1 cellular context compared by ENCODE assay signal in the genomic region with DNA sequence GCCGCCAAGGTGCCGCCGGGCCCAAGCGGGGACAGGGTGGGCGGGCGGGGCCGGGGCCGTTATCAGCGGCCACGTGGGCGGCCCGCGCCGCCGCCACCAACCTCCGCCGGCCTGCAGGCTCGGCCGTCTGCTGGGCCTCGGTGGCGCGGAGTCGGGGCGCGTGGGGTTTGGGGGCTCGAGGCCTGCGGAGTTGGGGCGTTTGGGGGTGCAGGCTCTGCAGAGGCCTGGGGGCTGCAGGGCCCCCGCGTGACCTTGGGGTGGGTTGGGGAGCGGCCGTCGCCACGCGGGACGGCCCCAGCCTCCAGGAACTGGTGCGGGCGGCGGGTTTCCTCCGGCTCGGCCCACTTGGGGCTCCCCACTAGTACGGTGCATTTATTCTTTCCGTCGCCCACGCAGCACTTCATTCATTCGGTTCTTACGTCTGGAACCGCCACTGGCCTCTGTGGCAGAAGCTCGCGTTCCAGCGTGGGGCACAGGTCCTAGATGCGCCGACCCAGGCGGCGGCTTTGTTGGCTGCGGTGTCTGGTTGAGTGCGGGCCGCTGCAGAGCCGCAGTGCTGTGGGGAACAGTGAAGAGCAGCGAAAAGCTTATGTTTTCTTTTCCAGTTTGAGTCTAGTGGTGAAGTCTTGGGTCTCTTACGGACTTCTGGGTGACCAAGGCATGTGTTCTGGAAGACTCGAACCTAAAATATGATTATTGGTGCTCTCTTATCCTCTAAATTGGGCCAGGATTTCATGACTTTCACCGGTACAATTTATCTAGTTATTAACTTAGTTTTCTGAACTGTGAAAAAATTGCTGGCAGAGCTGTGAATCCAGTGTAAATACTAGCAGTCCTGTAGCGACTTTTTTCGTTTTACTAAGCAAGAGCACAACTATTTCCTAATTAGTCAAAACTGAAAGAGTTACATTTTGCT.
TF ChIP-seq lines count a peak whose summit lies in the region.

No MANE protein-coding gene starts in this region.

TF ChIP-seq in K562, 482 proteins besides CTCF, POLR2A, EP300 and RAD21 (continued from another document and continues in another):
- TF ChIP-seq, protein P1, sequence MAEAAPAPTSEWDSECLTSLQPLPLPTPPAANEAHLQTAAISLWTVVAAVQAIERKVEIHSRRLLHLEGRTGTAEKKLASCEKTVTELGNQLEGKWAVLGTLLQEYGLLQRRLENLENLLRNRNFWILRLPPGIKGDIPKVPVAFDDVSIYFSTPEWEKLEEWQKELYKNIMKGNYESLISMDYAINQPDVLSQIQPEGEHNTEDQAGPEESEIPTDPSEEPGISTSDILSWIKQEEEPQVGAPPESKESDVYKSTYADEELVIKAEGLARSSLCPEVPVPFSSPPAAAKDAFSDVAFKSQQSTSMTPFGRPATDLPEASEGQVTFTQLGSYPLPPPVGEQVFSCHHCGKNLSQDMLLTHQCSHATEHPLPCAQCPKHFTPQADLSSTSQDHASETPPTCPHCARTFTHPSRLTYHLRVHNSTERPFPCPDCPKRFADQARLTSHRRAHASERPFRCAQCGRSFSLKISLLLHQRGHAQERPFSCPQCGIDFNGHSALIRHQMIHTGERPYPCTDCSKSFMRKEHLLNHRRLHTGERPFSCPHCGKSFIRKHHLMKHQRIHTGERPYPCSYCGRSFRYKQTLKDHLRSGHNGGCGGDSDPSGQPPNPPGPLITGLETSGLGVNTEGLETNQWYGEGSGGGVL (CRISPR knock-in tag; IDR thresholded peaks at IDR 0.05), result no peak
- no peak for TF ChIP-seq ELF1 (tag; IDR thresholded peaks at IDR 0.05)
- no peak for TF ChIP-seq ZEB2 (IDR thresholded peaks at IDR 0.05)
- TF ChIP-seq FOXP4 (CRISPR knock-in tag; IDR thresholded peaks at IDR 0.05; ENCODE audit: borderline replicate concordance), result no peak
- no peak for TF ChIP-seq ZNF282 (CRISPR knock-in tag; IDR thresholded peaks at IDR 0.05)
- no peak for TF ChIP-seq HEY1 (CRISPR knock-in tag; IDR thresholded peaks at IDR 0.05; ENCODE audit: borderline replicate concordance)
- no peak for TF ChIP-seq DLX4 (CRISPR knock-in tag; IDR thresholded peaks at IDR 0.05)
- no peak for TF ChIP-seq ZSCAN32 (CRISPR knock-in tag; IDR thresholded peaks at IDR 0.05)
- TF ChIP-seq ZBED1 (IDR thresholded peaks at IDR 0.05), result no peak
- no peak for TF ChIP-seq ZNF184 (CRISPR knock-in tag; IDR thresholded peaks at IDR 0.05)
- no peak for TF ChIP-seq SMAD2 (IDR thresholded peaks at IDR 0.05; ENCODE audit: low read depth, low read length)
- no peak for TF ChIP-seq ZNF316 (IDR thresholded peaks at IDR 0.05)
- no peak for TF ChIP-seq ZNF274 (IDR thresholded peaks at IDR 0.05; ENCODE audit: borderline replicate concordance, low read depth, low read length)
- TF ChIP-seq ZNF174 (CRISPR knock-in tag; IDR thresholded peaks at IDR 0.05), result no peak
- TF ChIP-seq ZBTB34 (CRISPR knock-in tag; IDR thresholded peaks at IDR 0.05), result no peak
- no peak for TF ChIP-seq ZNF239 (CRISPR knock-in tag; IDR thresholded peaks at IDR 0.05)
- peak; percentile 90 for TF ChIP-seq MXD1 (CRISPR knock-in tag; IDR thresholded peaks at IDR 0.05; ENCODE audit: borderline replicate concordance, poor library complexity, severe bottlenecking)
- no peak for TF ChIP-seq ATF1 (CRISPR knock-in tag; IDR thresholded peaks at IDR 0.05)
- no peak; the same call in 1 of the 2 replicates for TF ChIP-seq ATF1 (tag; IDR thresholded peaks at IDR 0.05)
- TF ChIP-seq ZNF408 (CRISPR knock-in tag; IDR thresholded peaks at IDR 0.05; ENCODE audit: low read depth), result no peak
- peak; percentile 50; the same call in 1 of the 2 replicates for TF ChIP-seq KLF13 (tag; IDR thresholded peaks at IDR 0.05; ENCODE audit: borderline replicate concordance, low read depth)
- TF ChIP-seq ZNF41 (CRISPR knock-in tag; conservative IDR thresholded peaks at IDR 0.05), result no peak
- TF ChIP-seq ZNF3 (CRISPR knock-in tag; IDR thresholded peaks at IDR 0.05), result no peak
- no peak for TF ChIP-seq HMGN3 (IDR thresholded peaks at IDR 0.05; ENCODE audit: borderline replicate concordance, extremely low read depth, insufficient read length, low read depth, low read length)
- TF ChIP-seq SP1 (CRISPR knock-in tag; IDR thresholded peaks at IDR 0.05), result no peak
- peak; percentile 38; the same call in 1 of the 2 replicates for TF ChIP-seq KDM2B (CRISPR knock-in tag; IDR thresholded peaks at IDR 0.05)
- no peak for TF ChIP-seq CBX2 (IDR thresholded peaks at IDR 0.05; ENCODE audit: insufficient read depth, low read length, poor library complexity, severe bottlenecking)
- no peak for TF ChIP-seq FOXJ2 (tag; IDR thresholded peaks at IDR 0.05)
- no peak for TF ChIP-seq SP2 (IDR thresholded peaks at IDR 0.05; ENCODE audit: extremely low read depth, low read depth, low read length, poor library complexity, severe bottlenecking)
- no peak for TF ChIP-seq ZFP1 (CRISPR knock-in tag; IDR thresholded peaks at IDR 0.05)
- TF ChIP-seq CREB5 (CRISPR knock-in tag; IDR thresholded peaks at IDR 0.05), result no peak
- no peak for TF ChIP-seq NELFE (IDR thresholded peaks at IDR 0.05; ENCODE audit: insufficient read depth, insufficient read length)
- TF ChIP-seq TAL1 (IDR thresholded peaks at IDR 0.05), result no peak
- TF ChIP-seq SIN3A (IDR thresholded peaks at IDR 0.05; ENCODE audit: borderline replicate concordance in 2 of 2, control insufficient read depth in 1 of 2, low read depth in 2 of 2, low read length in 2 of 2), result peak in 1 of 2 experiments; percentile 85; a peak in 2 of 4 replicates
- TF ChIP-seq RB1 (IDR thresholded peaks at IDR 0.05; ENCODE audit: low read depth), result no peak
- no peak for TF ChIP-seq CHCHD3 (CRISPR knock-in tag; IDR thresholded peaks at IDR 0.05)
- no peak for TF ChIP-seq POLR2AphosphoS2 (IDR thresholded peaks at IDR 0.05; ENCODE audit: low read length)
- 0 out of 4 replicates have a peak, but pooled peaks of 1 of the 2 experiments have one; percentile 26 for TF ChIP-seq FOXA3 (CRISPR knock-in tag; conservative IDR thresholded peaks at IDR 0.05 in 1 of 2, IDR thresholded peaks at IDR 0.05 in 1 of 2)
- TF ChIP-seq EHMT2 (IDR thresholded peaks at IDR 0.05), result no peak
- no peak for TF ChIP-seq RNF219 (CRISPR knock-in tag; IDR thresholded peaks at IDR 0.05)
- no peak for TF ChIP-seq RFX5 (IDR thresholded peaks at IDR 0.05; ENCODE audit: low read depth, low read length)
- TF ChIP-seq MCM2 (IDR thresholded peaks at IDR 0.05; ENCODE audit: low read depth), result no peak
- no peak for TF ChIP-seq NCOA4 (IDR thresholded peaks at IDR 0.05; ENCODE audit: partially characterized antibody)
- no peak for TF ChIP-seq LEF1 (IDR thresholded peaks at IDR 0.05)
- no peak for TF ChIP-seq ZBTB12 (CRISPR knock-in tag; IDR thresholded peaks at IDR 0.05)
- TF ChIP-seq, protein P2, sequence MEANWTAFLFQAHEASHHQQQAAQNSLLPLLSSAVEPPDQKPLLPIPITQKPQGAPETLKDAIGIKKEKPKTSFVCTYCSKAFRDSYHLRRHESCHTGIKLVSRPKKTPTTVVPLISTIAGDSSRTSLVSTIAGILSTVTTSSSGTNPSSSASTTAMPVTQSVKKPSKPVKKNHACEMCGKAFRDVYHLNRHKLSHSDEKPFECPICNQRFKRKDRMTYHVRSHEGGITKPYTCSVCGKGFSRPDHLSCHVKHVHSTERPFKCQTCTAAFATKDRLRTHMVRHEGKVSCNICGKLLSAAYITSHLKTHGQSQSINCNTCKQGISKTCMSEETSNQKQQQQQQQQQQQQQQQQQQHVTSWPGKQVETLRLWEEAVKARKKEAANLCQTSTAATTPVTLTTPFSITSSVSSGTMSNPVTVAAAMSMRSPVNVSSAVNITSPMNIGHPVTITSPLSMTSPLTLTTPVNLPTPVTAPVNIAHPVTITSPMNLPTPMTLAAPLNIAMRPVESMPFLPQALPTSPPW (CRISPR knock-in tag; IDR thresholded peaks at IDR 0.05), result no peak
- no peak for TF ChIP-seq SMARCA4 (IDR thresholded peaks at IDR 0.05)
- no peak for TF ChIP-seq CBX1 (IDR thresholded peaks at IDR 0.05; ENCODE audit: low read depth)
- TF ChIP-seq STAT6 (CRISPR knock-in tag; IDR thresholded peaks at IDR 0.05), result peak; percentile 99
- TF ChIP-seq MTF1 (CRISPR knock-in tag; IDR thresholded peaks at IDR 0.05; ENCODE audit: borderline replicate concordance), result no peak
- TF ChIP-seq ZNF263 (CRISPR knock-in tag; IDR thresholded peaks at IDR 0.05; ENCODE audit: borderline replicate concordance), result no peak
